ENCODE assay signal across 8 cellular contexts in the genomic region with DNA sequence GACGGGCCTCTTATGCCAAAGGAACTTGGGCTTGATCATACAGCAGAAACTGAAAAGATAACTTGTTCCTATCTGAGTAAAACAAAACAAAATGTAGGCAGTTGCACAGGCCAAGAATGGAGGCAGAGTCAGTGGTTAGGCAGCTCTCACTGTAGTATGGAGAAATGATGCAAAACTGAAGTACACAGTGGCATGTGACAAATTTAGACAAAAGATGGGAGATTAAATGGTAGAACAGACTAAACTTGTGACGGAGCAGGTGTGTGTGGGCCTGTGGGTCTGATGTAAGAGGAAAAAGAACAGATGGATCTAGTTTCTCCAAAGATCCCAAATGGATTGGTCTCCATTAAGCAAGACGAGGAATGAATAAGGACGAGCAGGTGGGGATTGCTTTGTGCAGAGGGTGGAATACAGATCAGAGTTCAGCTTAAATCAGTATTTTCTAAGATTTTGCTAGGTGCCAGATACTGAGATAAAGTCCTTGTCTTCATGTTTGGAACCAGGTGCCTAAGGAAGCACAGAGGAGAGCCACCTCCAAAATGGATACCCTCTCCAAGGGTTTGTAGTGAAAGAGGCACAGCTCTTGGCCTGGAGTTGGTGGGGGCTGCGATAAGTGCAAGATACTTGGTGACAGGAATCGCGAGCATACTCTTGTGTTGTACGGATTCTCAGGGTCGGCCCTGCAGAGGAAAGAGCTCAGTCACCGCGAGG. TPM values are rescaled to one million over a fixed set of nuclear protein-coding genes. Genes with fewer than 3 reads are reported as not detected.
DNase-seq lines count a peak whose midpoint lies in the region; ATAC-seq, FAIRE-seq and TF ChIP-seq lines count a peak whose summit lies in the region.

No MANE protein-coding gene starts in this region.

- peaks cover 30% of the 10 kb centered on the region for H3K9me3 Mint-ChIP-seq in glutamatergic neuron (ENCODE audit: unreplicated experiment)

- peak overlapping the region; percentile 87 for H3K27ac ChIP-seq in VCaP

- peaks cover 21% of the 10 kb centered on the region for H3K4me1 Mint-ChIP-seq in glutamatergic neuron (ENCODE audit: low read depth, unreplicated experiment)

- TF ChIP-seq CTCF in VCaP (conservative IDR thresholded peaks at IDR 0.05) (no peak), glutamatergic neuron (IDR thresholded peaks at IDR 0.05; ENCODE audit: partially characterized antibody, unreplicated experiment) (no peak)

- peak overlapping the region; percentile 97 for H3K27ac Mint-ChIP-seq in glutamatergic neuron (ENCODE audit: unreplicated experiment)

- peaks cover 20% of the 10 kb centered on the region for H3K27me3 Mint-ChIP-seq in glutamatergic neuron (ENCODE audit: unreplicated experiment)

- H3K36me3 Mint-ChIP-seq in glutamatergic neuron (ENCODE audit: unreplicated experiment) = peaks cover 3% of the 10 kb centered on the region

- peak; percentile 58 for DNase-seq in NCI-H2196 (lab: John Stamatoyannopoulos, UW; ENCODE audit: unreplicated experiment)
- no peak for DNase-seq in NCI-H2196 treated with DMSO at 0.1 percent for 48 hours (lab: John Stamatoyannopoulos, UW; ENCODE audit: unreplicated experiment)
- DNase-seq in glutamatergic neuron = no peak
- peak; percentile 42 for DNase-seq in stimulated activated CD8-positive, alpha-beta memory T cell treated with anti-CD3 and anti-CD28 coated beads, Interleukin-4, amount 100 ng/mL, for 48 hours
- DNase-seq in HTR-8/SVneo (ENCODE audit: insufficient read length, low spot score) = no peak
- DNase-seq in effector CD8-positive, alpha-beta T cell (lab: John Stamatoyannopoulos, UW) = no peak

- no peak for FAIRE-seq in HTR-8/SVneo (lab: Jason Lieb, UNC)

- H3K4me3 Mint-ChIP-seq in glutamatergic neuron (ENCODE audit: unreplicated experiment) = peak overlapping the region; percentile 99

- peak; percentile 9 for ATAC-seq in HG02884 (IDR thresholded peaks at IDR 0.05; ENCODE audit: unreplicated experiment)

RNA-seq across cellular contexts. Expression of gene DCP2, which starts 0.7 kb away (rescaled TPM):
- 117 TPM for total RNA-seq in glutamatergic neuron (ENCODE audit: unreplicated experiment)

RNA-seq across cellular contexts. Expression of gene REEP5, which starts 53.8 kb away (rescaled TPM):
- 108 TPM for total RNA-seq in glutamatergic neuron (ENCODE audit: unreplicated experiment)

Comparison
In these comparisons a context has a peak if more than half of its experiments do, and no peak if none do; other contexts are left out.
1. DNase-seq: peak in NCI-H2196 (single experiment) and stimulated activated CD8-positive, alpha-beta memory T cell treated with anti-CD3 and anti-CD28 coated beads, Interleukin-4, amount 100 ng/mL, for 48 hours (single experiment); none in NCI-H2196 treated with DMSO at 0.1 percent for 48 hours (single experiment), glutamatergic neuron (single experiment), HTR-8/SVneo (single experiment) and effector CD8-positive, alpha-beta T cell (single experiment).